In the genomic region with DNA sequence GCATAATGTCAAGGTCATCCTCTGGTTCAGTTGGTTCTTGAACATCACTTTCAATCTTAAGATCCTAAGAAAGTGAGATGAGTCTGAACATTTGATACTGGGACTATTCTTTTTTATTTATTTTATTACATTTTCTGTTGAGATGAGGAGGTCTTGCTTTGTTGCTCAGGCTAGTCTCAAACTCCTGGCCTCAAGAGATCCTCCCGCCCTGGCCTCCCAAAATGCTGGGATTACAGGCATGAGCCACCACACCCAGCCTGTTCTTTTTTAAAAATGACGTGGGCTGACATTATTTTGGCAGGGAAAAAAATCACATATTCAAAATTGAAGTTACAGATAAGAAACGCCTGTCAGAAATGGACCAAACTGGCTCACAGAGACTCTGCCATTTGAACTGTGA, we compare ENCODE assay signal across 17 cellular contexts.
"Had no signal": no experiment of that assay in that cellular context is flagged by ENCODE, and none has a peak within 500 bp of the region (broad histone marks: within the 10 kb centered on the region; RNA-seq: fewer than 3 reads in every experiment).

No MANE protein-coding gene starts in this region.

- H3K9me3 Mint-ChIP-seq: natural killer cell; neural crest cell; stimulated activated memory B cell treated with anti-CD40 and anti-IgM and Interleukin-4, amounts not matched to agents 10 μg/mL and 1 μg/mL and 100 μg/mL, for 72 hours; stimulated activated naive CD8-positive, alpha-beta T cell treated with anti-CD3 and anti-CD28 coated beads, Interleukin-15, Interleukin-2, amounts not matched to agents 100 ng/mL and 50 ng/mL, for 24 hours had no signal

- H3K4me3 Mint-ChIP-seq: natural killer cell; neural crest cell; stimulated activated memory B cell treated with anti-CD40 and anti-IgM and Interleukin-4, amounts not matched to agents 10 μg/mL and 1 μg/mL and 100 μg/mL, for 72 hours; stimulated activated naive CD8-positive, alpha-beta T cell treated with anti-CD3 and anti-CD28 coated beads, Interleukin-15, Interleukin-2, amounts not matched to agents 100 ng/mL and 50 ng/mL, for 24 hours had no signal

- H3K27ac Mint-ChIP-seq: stimulated activated memory B cell treated with anti-CD40 and anti-IgM and Interleukin-4, amounts not matched to agents 10 μg/mL and 1 μg/mL and 100 μg/mL, for 72 hours; stimulated activated naive CD8-positive, alpha-beta T cell treated with anti-CD3 and anti-CD28 coated beads, Interleukin-15, Interleukin-2, amounts not matched to agents 100 ng/mL and 50 ng/mL, for 24 hours had no signal

- DNase-seq: cortex of kidney; left ventricle myocardium superior; lower lobe of right lung; natural killer cell; sigmoid colon; stimulated activated CD4-positive, alpha-beta T cell treated with anti-CD3 and anti-CD28 coated beads, Interleukin-2, amount 100 ng/mL, for 24 hours; stimulated activated CD4-positive, alpha-beta T cell treated with anti-CD3 and anti-CD28 coated beads, Interleukin-4, amount 100 ng/mL, for 24 hours; upper lobe of left lung had no signal

- ATAC-seq: left ventricle myocardium superior; lower lobe of right lung; natural killer cell; stimulated activated memory B cell treated with anti-CD40 and anti-IgM and Interleukin-4, amounts not matched to agents 10 μg/mL and 1 μg/mL and 100 μg/mL, for 72 hours had no signal

- H3K4me1 Mint-ChIP-seq: neural crest cell; stimulated activated memory B cell treated with anti-CD40 and anti-IgM and Interleukin-4, amounts not matched to agents 10 μg/mL and 1 μg/mL and 100 μg/mL, for 72 hours had no signal

- H3K27me3 ChIP-seq: neutrophil, right atrium auricular region, sigmoid colon, tibial nerve, upper lobe of left lung had no signal

- H3K27me3 Mint-ChIP-seq: stimulated activated memory B cell treated with anti-CD40 and anti-IgM and Interleukin-4, amounts not matched to agents 10 μg/mL and 1 μg/mL and 100 μg/mL, for 72 hours; stimulated activated naive CD8-positive, alpha-beta T cell treated with anti-CD3 and anti-CD28 coated beads, Interleukin-15, Interleukin-2, amounts not matched to agents 100 ng/mL and 50 ng/mL, for 24 hours had no signal

- H3K9me3 ChIP-seq: lower lobe of right lung, neutrophil, prostate gland, right atrium auricular region, sigmoid colon, thoracic aorta, tibial nerve, upper lobe of left lung had no signal

- H3K27ac ChIP-seq: lower lobe of right lung, neutrophil, parathyroid adenoma, prostate gland, right atrium auricular region, sigmoid colon, thoracic aorta, tibial nerve, upper lobe of left lung had no signal
